ENCODE assay signal across 21 cellular contexts in genomic region chr2:138499684-138500083, GRCh38. TPM values are rescaled to one million over a fixed set of nuclear protein-coding genes. Genes with fewer than 3 reads are reported as not detected.
DNase-seq lines count a peak whose midpoint lies in the region; TF ChIP-seq lines count a peak whose summit lies in the region.
"Had no signal": no experiment of that assay in that cellular context is flagged by ENCODE, and none has a peak within 500 bp of the region (broad histone marks: within the 10 kb centered on the region; RNA-seq: fewer than 3 reads in every experiment).

No MANE protein-coding gene starts in this region.

- no peak overlapping the region for H3K4me2 ChIP-seq in smooth muscle cell

- no peak overlapping the region for H3K9ac ChIP-seq in smooth muscle cell (ENCODE audit: low read depth)
- H3K9ac ChIP-seq: parathyroid adenoma had no signal

- no peaks in the 10 kb centered on the region for H3K9me3 Mint-ChIP-seq in CD4-positive, alpha-beta memory T cell
- H3K9me3 Mint-ChIP-seq in brain, result no peaks in the 10 kb centered on the region
- no peaks in the 10 kb centered on the region for H3K9me3 Mint-ChIP-seq in osteocyte (ENCODE audit: unreplicated experiment)

- H3K27me3 ChIP-seq in CD4-positive, alpha-beta memory T cell (ENCODE audit: insufficient read depth, low read length), result no peaks in the 10 kb centered on the region
- no peaks in the 10 kb centered on the region for H3K27me3 ChIP-seq in smooth muscle cell (ENCODE audit: low read depth)
- H3K27me3 ChIP-seq: breast epithelium, colonic mucosa, testis had no signal

- peaks cover 33% of the 10 kb centered on the region for H3K4me1 ChIP-seq in CD4-positive, alpha-beta memory T cell (ENCODE audit: insufficient read depth, low read length)
- peaks cover 6% of the 10 kb centered on the region for H3K4me1 ChIP-seq in smooth muscle cell (ENCODE audit: low read depth)
- H3K4me1 ChIP-seq: breast epithelium had no signal

- intact Hi-C loops in CD4-positive, alpha-beta memory T cell (cut with micrococcal nuclease), result no loop called here

- CTCF ChIA-PET in CD4-positive, alpha-beta memory T cell (lab: Charles Lee; ENCODE audit: partially characterized antibody), result no interaction called here

- H3K36me3 Mint-ChIP-seq in CD4-positive, alpha-beta memory T cell, result peaks cover 0 to 5% of the 10 kb centered on the region in 2 donors
- H3K36me3 Mint-ChIP-seq in brain (no peaks in the 10 kb centered on the region), osteocyte (ENCODE audit: unreplicated experiment) (peaks cover 2% of the 10 kb centered on the region)

- DNase-seq in CD4-positive, alpha-beta memory T cell, result no peak
- DNase-seq in MV-4-11 (lab: John Stamatoyannopoulos, UW) (peak; percentile 59), osteocyte (ENCODE audit: extremely low spot score, unreplicated experiment) (no peak), hypothalamus (lab: John Stamatoyannopoulos, UW) (no peak), HuH-7.5 (ENCODE audit: low spot score) (no peak), smooth muscle cell (lab: John Stamatoyannopoulos, UW; ENCODE audit: unreplicated experiment) (no peak)
- DNase-seq: activated CD4-positive, alpha-beta T cell treated with anti-CD3 and anti-CD28 coated beads, Interleukin-2, amount 50 U/mL, for 1 hour; colonic mucosa; COR-L47; DMS79; kidney glomerular epithelial cell; NCI-H1105; NCI-H2029 treated with DMSO at 0.1 percent for 48 hours; NCI-H345; PC-3; SHP77 treated with DMSO at 0.1 percent for 48 hours; SW 1271; testis had no signal

- H3K79me2 ChIP-seq in smooth muscle cell (ENCODE audit: low read depth), result peaks cover 27% of the 10 kb centered on the region

- H3K27me3 Mint-ChIP-seq in CD4-positive, alpha-beta memory T cell, result no peaks in the 10 kb centered on the region
- H3K27me3 Mint-ChIP-seq in brain, result peaks cover 12% of the 10 kb centered on the region
- no peaks in the 10 kb centered on the region for H3K27me3 Mint-ChIP-seq in osteocyte (ENCODE audit: unreplicated experiment)

- peaks cover 19 to 31% (median 24%) of the 10 kb centered on the region in 4 donors for H3K4me1 Mint-ChIP-seq in CD4-positive, alpha-beta memory T cell
- H3K4me1 Mint-ChIP-seq in brain, result peaks cover 41% of the 10 kb centered on the region
- peaks cover 34% of the 10 kb centered on the region for H3K4me1 Mint-ChIP-seq in osteocyte (ENCODE audit: unreplicated experiment)

- H3K4me3 Mint-ChIP-seq in CD4-positive, alpha-beta memory T cell, result peak overlapping the region in 5 of 8 donors; percentile 3 to 51 (median 10)
- H3K4me3 Mint-ChIP-seq in brain (peak overlapping the region; percentile 72 to 97 (median 95)), osteocyte (ENCODE audit: unreplicated experiment) (peak overlapping the region; percentile 22)

- no peaks in the 10 kb centered on the region for H3F3A ChIP-seq in smooth muscle cell (ENCODE audit: low read depth)

- no peak overlapping the region for H3K27ac Mint-ChIP-seq in CD4-positive, alpha-beta memory T cell
- no peak overlapping the region for H3K27ac Mint-ChIP-seq in brain
- no peak overlapping the region for H3K27ac Mint-ChIP-seq in osteocyte (ENCODE audit: unreplicated experiment)

- POLR2A ChIA-PET in CD4-positive, alpha-beta memory T cell (lab: Charles Lee; ENCODE audit: partially characterized antibody), result no interaction called here

- 79% methylated on average over 4 of the region's 4 CpGs for WGBS in smooth muscle cell (ENCODE audit: low lambda C conversion rate)

- no peak overlapping the region for H2AFZ ChIP-seq in smooth muscle cell (ENCODE audit: low read depth)
- H2AFZ ChIP-seq: parathyroid adenoma had no signal

- H3K4me3 ChIP-seq in CD4-positive, alpha-beta memory T cell (ENCODE audit: low read length in 2 of 2), result no peak overlapping the region
- no peak overlapping the region for H3K4me3 ChIP-seq in smooth muscle cell
- H3K4me3 ChIP-seq: colonic mucosa had no signal

- no peak for TF ChIP-seq CTCF in brain (conservative IDR thresholded peaks at IDR 0.05)
- TF ChIP-seq CTCF in osteocyte (IDR thresholded peaks at IDR 0.05), result no peak
- TF ChIP-seq CTCF in smooth muscle cell (IDR thresholded peaks at IDR 0.05; ENCODE audit: borderline replicate concordance, insufficient read depth, poor library complexity, severe bottlenecking), result no peak

- no peak overlapping the region for H3K27ac ChIP-seq in CD4-positive, alpha-beta memory T cell (ENCODE audit: low read depth, low read length)
- H3K27ac ChIP-seq in smooth muscle cell (ENCODE audit: low read depth), result no peak overlapping the region
- H3K27ac ChIP-seq: breast epithelium, colonic mucosa, parathyroid adenoma, testis had no signal

- peaks cover 19% of the 10 kb centered on the region for H4K20me1 ChIP-seq in smooth muscle cell (ENCODE audit: low read depth)

- no peaks in the 10 kb centered on the region for H3K36me3 ChIP-seq in CD4-positive, alpha-beta memory T cell (ENCODE audit: insufficient read depth, low read length)
- H3K36me3 ChIP-seq in smooth muscle cell (ENCODE audit: low read depth), result no peaks in the 10 kb centered on the region
- H3K36me3 ChIP-seq: breast epithelium, colonic mucosa had no signal

- no peaks in the 10 kb centered on the region for H3K9me3 ChIP-seq in CD4-positive, alpha-beta memory T cell (ENCODE audit: control insufficient read depth in 1 of 2, low read length in 2 of 2)
- H3K9me3 ChIP-seq in smooth muscle cell (replicated peaks; ENCODE audit: low read depth), result no peaks in the 10 kb centered on the region
- H3K9me3 ChIP-seq: breast epithelium, colonic mucosa, testis had no signal

RNA-seq across cellular contexts. Expression of gene SPOPL, which starts 1.9 kb away (rescaled TPM):
- 10 to 100 TPM; 18.6 TPM for total RNA-seq in CD4-positive, alpha-beta memory T cell
- polyA plus RNA-seq in CD4-positive, alpha-beta memory T cell, result 1 to 10 TPM in 1 of 2 donors, under 1 TPM in 1; 0.71 to 2.1 TPM
- 2.3 TPM for polyA plus RNA-seq in brain (ENCODE audit: insufficient read depth, low read depth, low replicate concordance)
- total RNA-seq in osteocyte, result 13.3 and 14.6 TPM in 2 replicates
- total RNA-seq in smooth muscle cell, result 27.7 and 29.1 TPM in 2 replicates
- 3.7 and 7.4 TPM in 2 replicates for polyA plus RNA-seq in smooth muscle cell

Comparison
In these comparisons a context has a peak if more than half of its experiments do, and no peak if none do; other contexts are left out.
1. H3K4me3 Mint-ChIP-seq: peak in every context shown above with its lines; median percentile 95 in brain; 22 in osteocyte; 10 in CD4-positive, alpha-beta memory T cell.